ENCODE assay signal across 20 cellular contexts in the genomic region with DNA sequence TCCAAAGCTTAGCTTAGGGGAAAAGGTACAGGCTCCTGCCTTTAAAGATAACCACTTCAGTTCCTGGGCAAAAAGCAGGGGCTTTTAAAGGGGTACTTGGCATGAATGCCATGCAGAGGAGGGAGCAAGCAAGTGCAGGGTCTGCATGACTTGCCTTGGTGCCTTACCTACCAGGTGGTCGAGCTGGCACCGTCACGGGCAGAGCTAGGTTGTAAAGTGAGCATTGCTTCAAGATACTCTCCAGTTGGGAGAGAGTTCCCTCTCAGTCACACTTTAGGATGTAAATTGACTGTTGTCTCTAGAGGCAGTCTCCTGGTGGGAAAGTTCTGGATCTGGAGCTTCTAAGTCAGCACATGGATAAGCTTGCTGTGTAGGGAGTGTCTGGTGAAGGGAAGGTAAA.
"Had no signal": no experiment of that assay in that cellular context is flagged by ENCODE, and none has a peak within 500 bp of the region (broad histone marks: within the 10 kb centered on the region; RNA-seq: fewer than 3 reads in every experiment).

No MANE protein-coding gene starts in this region.

- H3K27ac Mint-ChIP-seq: activated naive CD8-positive, alpha-beta T cell treated with anti-CD3 and anti-CD28 coated beads, Interleukin-2, amount 50 U/mL, for 24 hours; WTC11 had no signal

- H3K27me3 ChIP-seq: ascending aorta, gastrocnemius medialis, heart left ventricle, suprapubic skin, upper lobe of left lung had no signal

- H3K9me3 ChIP-seq: ascending aorta, gastrocnemius medialis, heart left ventricle, suprapubic skin, upper lobe of left lung had no signal

- H3K4me3 ChIP-seq: ascending aorta, gastrocnemius medialis, heart left ventricle, suprapubic skin, upper lobe of left lung had no signal

- H3K27ac ChIP-seq: ascending aorta, gastrocnemius medialis, heart left ventricle, suprapubic skin, upper lobe of left lung had no signal

- FAIRE-seq: bronchial epithelial cell, TTC549 had no signal

- H3K4me3 Mint-ChIP-seq: activated CD4-positive, alpha-beta T cell treated with anti-CD3 and anti-CD28 coated beads, Interleukin-2, amount 10 ng/mL, durations not matched to agents 7 days and 5 days; activated naive CD8-positive, alpha-beta T cell treated with anti-CD3 and anti-CD28 coated beads, Interleukin-2, amount 50 U/mL, for 24 hours; activated T-helper 17 cell treated with anti-CD3 and anti-CD28 coated beads, Interleukin-2, amount 50 U/mL, for 72 hours; natural killer cell treated with Interleukin-12 subunit alpha and Interleukin-12 subunit beta and Interleukin-15 and Interleukin-18, amount 100 ng/mL, for 72 hours; WTC11 had no signal

- H3K36me3 Mint-ChIP-seq: natural killer cell treated with Interleukin-12 subunit alpha and Interleukin-12 subunit beta and Interleukin-15 and Interleukin-18, amount 100 ng/mL, for 72 hours; WTC11 had no signal

- H3K9me3 Mint-ChIP-seq: activated CD4-positive, alpha-beta T cell treated with anti-CD3 and anti-CD28 coated beads, Interleukin-2, amount 10 ng/mL, durations not matched to agents 7 days and 5 days; activated naive CD8-positive, alpha-beta T cell treated with anti-CD3 and anti-CD28 coated beads, Interleukin-2, amount 50 U/mL, for 24 hours; activated T-helper 17 cell treated with anti-CD3 and anti-CD28 coated beads, Interleukin-2, amount 50 U/mL, for 72 hours; natural killer cell treated with Interleukin-12 subunit alpha and Interleukin-12 subunit beta and Interleukin-15 and Interleukin-18, amount 100 ng/mL, for 72 hours; WTC11 had no signal

- H3K27me3 Mint-ChIP-seq: activated CD4-positive, alpha-beta T cell treated with anti-CD3 and anti-CD28 coated beads, Interleukin-2, amount 10 ng/mL, durations not matched to agents 7 days and 5 days; activated naive CD8-positive, alpha-beta T cell treated with anti-CD3 and anti-CD28 coated beads, Interleukin-2, amount 50 U/mL, for 24 hours; activated T-helper 17 cell treated with anti-CD3 and anti-CD28 coated beads, Interleukin-2, amount 50 U/mL, for 72 hours; natural killer cell treated with Interleukin-12 subunit alpha and Interleukin-12 subunit beta and Interleukin-15 and Interleukin-18, amount 100 ng/mL, for 72 hours had no signal

- DNase-seq: activated CD4-positive, alpha-beta T cell treated with anti-CD3 and anti-CD28 coated beads, Interleukin-2, amount 10 ng/mL, durations not matched to agents 7 days and 5 days; activated naive CD4-positive, alpha-beta T cell treated with Interleukin-2 at 50 U/mL for 16 hours; activated naive CD8-positive, alpha-beta T cell treated with anti-CD3 and anti-CD28 coated beads, Interleukin-2, amount 50 U/mL, for 24 hours; erythroblast; gastrocnemius medialis; heart left ventricle; left colon; nucleus accumbens; stimulated activated CD4-positive, alpha-beta T cell treated with anti-CD3 and anti-CD28 coated beads, Interleukin-15, amount 100 ng/mL, for 24 hours; stimulated activated CD4-positive, alpha-beta T cell treated with anti-CD3 and anti-CD28 coated beads, Interleukin-4, amount 100 ng/mL, for 1 hour; stimulated activated naive CD8-positive, alpha-beta T cell treated with anti-CD3 and anti-CD28 coated beads, Interleukin-15, Interleukin-2, amounts not matched to agents 100 U/mL and 50 U/mL, for 24 hours; T-helper 2 cell had no signal

- ATAC-seq: activated naive CD8-positive, alpha-beta T cell treated with anti-CD3 and anti-CD28 coated beads, Interleukin-2, amount 50 U/mL, for 24 hours; activated T-helper 17 cell treated with anti-CD3 and anti-CD28 coated beads, Interleukin-2, amount 50 U/mL, for 72 hours; gastrocnemius medialis; heart left ventricle; left colon; natural killer cell treated with Interleukin-12 subunit alpha and Interleukin-12 subunit beta and Interleukin-15 and Interleukin-18, amount 100 ng/mL, for 72 hours; stimulated activated naive CD8-positive, alpha-beta T cell treated with anti-CD3 and anti-CD28 coated beads, Interleukin-15, Interleukin-2, amounts not matched to agents 100 U/mL and 50 U/mL, for 24 hours; WTC11 had no signal
